In the genomic region with DNA sequence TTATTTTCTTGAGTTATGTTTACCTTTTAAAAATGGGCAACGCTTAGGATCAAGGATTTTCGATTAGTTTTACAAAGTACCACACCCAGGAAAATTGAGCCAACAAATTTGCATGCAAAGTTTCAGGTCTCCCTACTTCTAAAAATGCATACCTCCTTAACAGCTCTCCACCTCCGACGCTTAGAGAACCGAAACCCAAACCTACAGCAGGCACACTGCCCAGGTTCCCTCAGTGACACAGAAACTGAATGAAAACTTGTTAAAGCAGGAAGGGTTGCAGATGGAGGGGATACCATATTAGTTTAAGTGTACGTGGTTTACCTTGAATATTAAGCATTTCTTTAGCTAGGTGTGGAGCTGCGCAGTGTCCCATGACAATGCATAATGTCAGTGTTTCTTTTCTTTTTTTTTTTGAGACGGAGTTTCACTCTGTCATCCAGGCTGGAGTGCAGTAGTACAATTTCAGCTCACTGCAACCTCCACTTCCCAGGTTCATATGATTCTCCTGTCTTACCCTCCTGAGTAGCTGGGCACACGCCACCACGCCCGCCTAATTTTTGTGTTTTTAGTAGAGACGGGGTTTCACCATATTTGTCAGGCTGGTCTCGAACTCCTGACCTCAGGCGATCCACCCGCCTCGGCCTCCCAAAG, we compare ENCODE assay signal across 1 cellular context.
TF ChIP-seq lines count a peak whose summit lies in the region.

No MANE protein-coding gene starts in this region.

TF ChIP-seq in GM12878, 131 proteins besides CTCF, POLR2A, EP300 and RAD21 (continued from another document and continues in another):
- TF ChIP-seq, protein P1, sequence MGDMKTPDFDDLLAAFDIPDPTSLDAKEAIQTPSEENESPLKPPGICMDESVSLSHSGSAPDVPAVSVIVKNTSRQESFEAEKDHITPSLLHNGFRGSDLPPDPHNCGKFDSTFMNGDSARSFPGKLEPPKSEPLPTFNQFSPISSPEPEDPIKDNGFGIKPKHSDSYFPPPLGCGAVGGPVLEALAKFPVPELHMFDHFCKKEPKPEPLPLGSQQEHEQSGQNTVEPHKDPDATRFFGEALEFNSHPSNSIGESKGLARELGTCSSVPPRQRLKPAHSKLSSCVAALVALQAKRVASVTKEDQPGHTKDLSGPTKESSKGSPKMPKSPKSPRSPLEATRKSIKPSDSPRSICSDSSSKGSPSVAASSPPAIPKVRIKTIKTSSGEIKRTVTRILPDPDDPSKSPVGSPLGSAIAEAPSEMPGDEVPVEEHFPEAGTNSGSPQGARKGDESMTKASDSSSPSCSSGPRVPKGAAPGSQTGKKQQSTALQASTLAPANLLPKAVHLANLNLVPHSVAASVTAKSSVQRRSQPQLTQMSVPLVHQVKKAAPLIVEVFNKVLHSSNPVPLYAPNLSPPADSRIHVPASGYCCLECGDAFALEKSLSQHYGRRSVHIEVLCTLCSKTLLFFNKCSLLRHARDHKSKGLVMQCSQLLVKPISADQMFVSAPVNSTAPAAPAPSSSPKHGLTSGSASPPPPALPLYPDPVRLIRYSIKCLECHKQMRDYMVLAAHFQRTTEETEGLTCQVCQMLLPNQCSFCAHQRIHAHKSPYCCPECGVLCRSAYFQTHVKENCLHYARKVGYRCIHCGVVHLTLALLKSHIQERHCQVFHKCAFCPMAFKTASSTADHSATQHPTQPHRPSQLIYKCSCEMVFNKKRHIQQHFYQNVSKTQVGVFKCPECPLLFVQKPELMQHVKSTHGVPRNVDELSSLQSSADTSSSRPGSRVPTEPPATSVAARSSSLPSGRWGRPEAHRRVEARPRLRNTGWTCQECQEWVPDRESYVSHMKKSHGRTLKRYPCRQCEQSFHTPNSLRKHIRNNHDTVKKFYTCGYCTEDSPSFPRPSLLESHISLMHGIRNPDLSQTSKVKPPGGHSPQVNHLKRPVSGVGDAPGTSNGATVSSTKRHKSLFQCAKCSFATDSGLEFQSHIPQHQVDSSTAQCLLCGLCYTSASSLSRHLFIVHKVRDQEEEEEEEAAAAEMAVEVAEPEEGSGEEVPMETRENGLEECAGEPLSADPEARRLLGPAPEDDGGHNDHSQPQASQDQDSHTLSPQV (IDR thresholded peaks at IDR 0.05) = no peak
- TF ChIP-seq, protein P2, sequence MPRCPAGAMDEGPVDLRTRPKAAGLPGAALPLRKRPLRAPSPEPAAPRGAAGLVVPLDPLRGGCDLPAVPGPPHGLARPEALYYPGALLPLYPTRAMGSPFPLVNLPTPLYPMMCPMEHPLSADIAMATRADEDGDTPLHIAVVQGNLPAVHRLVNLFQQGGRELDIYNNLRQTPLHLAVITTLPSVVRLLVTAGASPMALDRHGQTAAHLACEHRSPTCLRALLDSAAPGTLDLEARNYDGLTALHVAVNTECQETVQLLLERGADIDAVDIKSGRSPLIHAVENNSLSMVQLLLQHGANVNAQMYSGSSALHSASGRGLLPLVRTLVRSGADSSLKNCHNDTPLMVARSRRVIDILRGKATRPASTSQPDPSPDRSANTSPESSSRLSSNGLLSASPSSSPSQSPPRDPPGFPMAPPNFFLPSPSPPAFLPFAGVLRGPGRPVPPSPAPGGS (IDR thresholded peaks at IDR 0.05; ENCODE audit: borderline replicate concordance, insufficient read depth, low read depth, low read length, poor library complexity, severe bottlenecking) = peak; percentile 48
- TF ChIP-seq BMI1 (IDR thresholded peaks at IDR 0.05; ENCODE audit: borderline replicate concordance) (no peak; the same call in 1 of the 2 replicates), EED (IDR thresholded peaks at IDR 0.05; ENCODE audit: low read depth) (peak; percentile 96), YBX1 (IDR thresholded peaks at IDR 0.05) (no peak), HDAC6 (IDR thresholded peaks at IDR 0.05; ENCODE audit: unreplicated experiment) (no peak), POU2F2 (IDR thresholded peaks at IDR 0.05; ENCODE audit: borderline replicate concordance, low read depth, low read length) (peak; percentile 98), GATAD2B (conservative IDR thresholded peaks at IDR 0.05; ENCODE audit: low read depth) (no peak), CHD4 (IDR thresholded peaks at IDR 0.05) (no peak), MYB (IDR thresholded peaks at IDR 0.05; ENCODE audit: borderline replicate concordance, low read depth, low read length) (no peak), IRF4 (IDR thresholded peaks at IDR 0.05; ENCODE audit: low read depth, low read length) (peak; percentile 86), TAF1 (IDR thresholded peaks at IDR 0.05; ENCODE audit: borderline replicate concordance, low read depth, low read length) (peak; percentile 54; the same call in 1 of the 2 replicates), MXI1 (IDR thresholded peaks at IDR 0.05; ENCODE audit: low read depth, low read length) (peak; percentile 76; the same call in 1 of the 2 replicates), NR2F1 (conservative IDR thresholded peaks at IDR 0.05) (no peak), HDAC2 (IDR thresholded peaks at IDR 0.05) (no peak), RBBP5 (conservative IDR thresholded peaks at IDR 0.05) (no peak), CHD2 (IDR thresholded peaks at IDR 0.05; ENCODE audit: borderline replicate concordance, low read depth, low read length) (peak; percentile 76; the same call in 1 of the 2 replicates), SPI1 (IDR thresholded peaks at IDR 0.05; ENCODE audit: borderline replicate concordance, insufficient read depth, low read depth, low read length) (peak; percentile 80), KDM1A (IDR thresholded peaks at IDR 0.05; ENCODE audit: borderline replicate concordance) (no peak), TARDBP (IDR thresholded peaks at IDR 0.05; ENCODE audit: borderline replicate concordance) (no peak), PAX8 (IDR thresholded peaks at IDR 0.05) (no peak), MTA2 (IDR thresholded peaks at IDR 0.05; ENCODE audit: low read depth) (peak; percentile 83), MTA3 (IDR thresholded peaks at IDR 0.05; ENCODE audit: borderline replicate concordance, low read length) (peak; percentile 94; the same call in 1 of the 2 replicates), HDGF (IDR thresholded peaks at IDR 0.05) (peak; percentile 81), ZNF217 (IDR thresholded peaks at IDR 0.05) (peak; percentile 36; the same call in 1 of the 2 replicates), NR2C2 (IDR thresholded peaks at IDR 0.05; ENCODE audit: borderline replicate concordance, control insufficient read depth, insufficient read length, low read depth) (no peak), SMARCA5 (IDR thresholded peaks at IDR 0.05) (peak; percentile 34; the same call in 1 of the 2 replicates), ZSCAN29 (IDR thresholded peaks at IDR 0.05) (no peak), TBL1XR1 (IDR thresholded peaks at IDR 0.05; ENCODE audit: low read depth, low read length) (peak; percentile 84), RAD51 (IDR thresholded peaks at IDR 0.05) (no peak), STAT1 (conservative IDR thresholded peaks at IDR 0.05) (no peak), RB1 (IDR thresholded peaks at IDR 0.05; ENCODE audit: borderline replicate concordance) (no peak), MEF2B (IDR thresholded peaks at IDR 0.05; ENCODE audit: partially characterized antibody, poor library complexity, severe bottlenecking) (peak; percentile 83), GABPA (IDR thresholded peaks at IDR 0.05; ENCODE audit: low read depth) (no peak), FOS (IDR thresholded peaks at IDR 0.05; ENCODE audit: borderline replicate concordance, extremely low read depth, insufficient read length) (no peak), ASH2L (IDR thresholded peaks at IDR 0.05; ENCODE audit: borderline replicate concordance, low read depth) (no peak), NRF1 (conservative IDR thresholded peaks at IDR 0.05; ENCODE audit: low read depth, low read length) (no peak), ESRRA (IDR thresholded peaks at IDR 0.05; ENCODE audit: low read length) (no peak), YY1 (IDR thresholded peaks at IDR 0.05; ENCODE audit: low read depth, low read length) (peak; percentile 68), ATF7 (IDR thresholded peaks at IDR 0.05; ENCODE audit: low read depth) (peak; percentile 73), FOXM1 (IDR thresholded peaks at IDR 0.05; ENCODE audit: low read depth, low read length) (peak; percentile 79), KLF5 (IDR thresholded peaks at IDR 0.05; ENCODE audit: partially characterized antibody) (no peak), NFIC (IDR thresholded peaks at IDR 0.05; ENCODE audit: low read depth, low read length) (peak; percentile 92), RCOR1 (conservative IDR thresholded peaks at IDR 0.05; ENCODE audit: low read depth, low read length) (no peak; the same call in 1 of the 2 replicates)
- TF ChIP-seq, protein P3, sequence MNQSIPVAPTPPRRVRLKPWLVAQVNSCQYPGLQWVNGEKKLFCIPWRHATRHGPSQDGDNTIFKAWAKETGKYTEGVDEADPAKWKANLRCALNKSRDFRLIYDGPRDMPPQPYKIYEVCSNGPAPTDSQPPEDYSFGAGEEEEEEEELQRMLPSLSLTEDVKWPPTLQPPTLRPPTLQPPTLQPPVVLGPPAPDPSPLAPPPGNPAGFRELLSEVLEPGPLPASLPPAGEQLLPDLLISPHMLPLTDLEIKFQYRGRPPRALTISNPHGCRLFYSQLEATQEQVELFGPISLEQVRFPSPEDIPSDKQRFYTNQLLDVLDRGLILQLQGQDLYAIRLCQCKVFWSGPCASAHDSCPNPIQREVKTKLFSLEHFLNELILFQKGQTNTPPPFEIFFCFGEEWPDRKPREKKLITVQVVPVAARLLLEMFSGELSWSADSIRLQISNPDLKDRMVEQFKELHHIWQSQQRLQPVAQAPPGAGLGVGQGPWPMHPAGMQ (IDR thresholded peaks at IDR 0.05; ENCODE audit: borderline replicate concordance) = no peak
- TF ChIP-seq, protein P4, sequence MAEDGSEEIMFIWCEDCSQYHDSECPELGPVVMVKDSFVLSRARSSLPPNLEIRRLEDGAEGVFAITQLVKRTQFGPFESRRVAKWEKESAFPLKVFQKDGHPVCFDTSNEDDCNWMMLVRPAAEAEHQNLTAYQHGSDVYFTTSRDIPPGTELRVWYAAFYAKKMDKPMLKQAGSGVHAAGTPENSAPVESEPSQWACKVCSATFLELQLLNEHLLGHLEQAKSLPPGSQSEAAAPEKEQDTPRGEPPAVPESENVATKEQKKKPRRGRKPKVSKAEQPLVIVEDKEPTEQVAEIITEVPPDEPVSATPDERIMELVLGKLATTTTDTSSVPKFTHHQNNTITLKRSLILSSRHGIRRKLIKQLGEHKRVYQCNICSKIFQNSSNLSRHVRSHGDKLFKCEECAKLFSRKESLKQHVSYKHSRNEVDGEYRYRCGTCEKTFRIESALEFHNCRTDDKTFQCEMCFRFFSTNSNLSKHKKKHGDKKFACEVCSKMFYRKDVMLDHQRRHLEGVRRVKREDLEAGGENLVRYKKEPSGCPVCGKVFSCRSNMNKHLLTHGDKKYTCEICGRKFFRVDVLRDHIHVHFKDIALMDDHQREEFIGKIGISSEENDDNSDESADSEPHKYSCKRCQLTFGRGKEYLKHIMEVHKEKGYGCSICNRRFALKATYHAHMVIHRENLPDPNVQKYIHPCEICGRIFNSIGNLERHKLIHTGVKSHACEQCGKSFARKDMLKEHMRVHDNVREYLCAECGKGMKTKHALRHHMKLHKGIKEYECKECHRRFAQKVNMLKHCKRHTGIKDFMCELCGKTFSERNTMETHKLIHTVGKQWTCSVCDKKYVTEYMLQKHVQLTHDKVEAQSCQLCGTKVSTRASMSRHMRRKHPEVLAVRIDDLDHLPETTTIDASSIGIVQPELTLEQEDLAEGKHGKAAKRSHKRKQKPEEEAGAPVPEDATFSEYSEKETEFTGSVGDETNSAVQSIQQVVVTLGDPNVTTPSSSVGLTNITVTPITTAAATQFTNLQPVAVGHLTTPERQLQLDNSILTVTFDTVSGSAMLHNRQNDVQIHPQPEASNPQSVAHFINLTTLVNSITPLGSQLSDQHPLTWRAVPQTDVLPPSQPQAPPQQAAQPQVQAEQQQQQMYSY (CRISPR knock-in tag; IDR thresholded peaks at IDR 0.05) = no peak
- TF ChIP-seq, protein P5, sequence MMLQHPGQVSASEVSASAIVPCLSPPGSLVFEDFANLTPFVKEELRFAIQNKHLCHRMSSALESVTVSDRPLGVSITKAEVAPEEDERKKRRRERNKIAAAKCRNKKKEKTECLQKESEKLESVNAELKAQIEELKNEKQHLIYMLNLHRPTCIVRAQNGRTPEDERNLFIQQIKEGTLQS (IDR thresholded peaks at IDR 0.05; ENCODE audit: borderline replicate concordance, extremely low read depth, low read depth, low read length) = no peak
- TF ChIP-seq, protein P6, sequence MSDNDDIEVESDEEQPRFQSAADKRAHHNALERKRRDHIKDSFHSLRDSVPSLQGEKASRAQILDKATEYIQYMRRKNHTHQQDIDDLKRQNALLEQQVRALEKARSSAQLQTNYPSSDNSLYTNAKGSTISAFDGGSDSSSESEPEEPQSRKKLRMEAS (IDR thresholded peaks at IDR 0.05; ENCODE audit: low read depth, low read length) = no peak
- TF ChIP-seq, protein P7, sequence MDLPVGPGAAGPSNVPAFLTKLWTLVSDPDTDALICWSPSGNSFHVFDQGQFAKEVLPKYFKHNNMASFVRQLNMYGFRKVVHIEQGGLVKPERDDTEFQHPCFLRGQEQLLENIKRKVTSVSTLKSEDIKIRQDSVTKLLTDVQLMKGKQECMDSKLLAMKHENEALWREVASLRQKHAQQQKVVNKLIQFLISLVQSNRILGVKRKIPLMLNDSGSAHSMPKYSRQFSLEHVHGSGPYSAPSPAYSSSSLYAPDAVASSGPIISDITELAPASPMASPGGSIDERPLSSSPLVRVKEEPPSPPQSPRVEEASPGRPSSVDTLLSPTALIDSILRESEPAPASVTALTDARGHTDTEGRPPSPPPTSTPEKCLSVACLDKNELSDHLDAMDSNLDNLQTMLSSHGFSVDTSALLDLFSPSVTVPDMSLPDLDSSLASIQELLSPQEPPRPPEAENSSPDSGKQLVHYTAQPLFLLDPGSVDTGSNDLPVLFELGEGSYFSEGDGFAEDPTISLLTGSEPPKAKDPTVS (IDR thresholded peaks at IDR 0.05; ENCODE audit: low read depth, low read length) = no peak
- TF ChIP-seq, protein P8, sequence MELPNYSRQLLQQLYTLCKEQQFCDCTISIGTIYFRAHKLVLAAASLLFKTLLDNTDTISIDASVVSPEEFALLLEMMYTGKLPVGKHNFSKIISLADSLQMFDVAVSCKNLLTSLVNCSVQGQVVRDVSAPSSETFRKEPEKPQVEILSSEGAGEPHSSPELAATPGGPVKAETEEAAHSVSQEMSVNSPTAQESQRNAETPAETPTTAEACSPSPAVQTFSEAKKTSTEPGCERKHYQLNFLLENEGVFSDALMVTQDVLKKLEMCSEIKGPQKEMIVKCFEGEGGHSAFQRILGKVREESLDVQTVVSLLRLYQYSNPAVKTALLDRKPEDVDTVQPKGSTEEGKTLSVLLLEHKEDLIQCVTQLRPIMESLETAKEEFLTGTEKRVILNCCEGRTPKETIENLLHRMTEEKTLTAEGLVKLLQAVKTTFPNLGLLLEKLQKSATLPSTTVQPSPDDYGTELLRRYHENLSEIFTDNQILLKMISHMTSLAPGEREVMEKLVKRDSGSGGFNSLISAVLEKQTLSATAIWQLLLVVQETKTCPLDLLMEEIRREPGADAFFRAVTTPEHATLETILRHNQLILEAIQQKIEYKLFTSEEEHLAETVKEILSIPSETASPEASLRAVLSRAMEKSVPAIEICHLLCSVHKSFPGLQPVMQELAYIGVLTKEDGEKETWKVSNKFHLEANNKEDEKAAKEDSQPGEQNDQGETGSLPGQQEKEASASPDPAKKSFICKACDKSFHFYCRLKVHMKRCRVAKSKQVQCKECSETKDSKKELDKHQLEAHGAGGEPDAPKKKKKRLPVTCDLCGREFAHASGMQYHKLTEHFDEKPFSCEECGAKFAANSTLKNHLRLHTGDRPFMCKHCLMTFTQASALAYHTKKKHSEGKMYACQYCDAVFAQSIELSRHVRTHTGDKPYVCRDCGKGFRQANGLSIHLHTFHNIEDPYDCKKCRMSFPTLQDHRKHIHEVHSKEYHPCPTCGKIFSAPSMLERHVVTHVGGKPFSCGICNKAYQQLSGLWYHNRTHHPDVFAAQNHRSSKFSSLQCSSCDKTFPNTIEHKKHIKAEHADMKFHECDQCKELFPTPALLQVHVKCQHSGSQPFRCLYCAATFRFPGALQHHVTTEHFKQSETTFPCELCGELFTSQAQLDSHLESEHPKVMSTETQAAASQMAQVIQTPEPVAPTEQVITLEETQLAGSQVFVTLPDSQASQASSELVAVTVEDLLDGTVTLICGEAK (IDR thresholded peaks at IDR 0.05; ENCODE audit: borderline replicate concordance) = no peak
